ENCODE assay signal across 35 cellular contexts in genomic region chr5:4108690-4109089, GRCh38.
"Had no signal": no experiment of that assay in that cellular context is flagged by ENCODE, and none has a peak within 500 bp of the region (broad histone marks: within the 10 kb centered on the region; RNA-seq: fewer than 3 reads in every experiment).

No MANE protein-coding gene starts in this region.

- H3K4me3 ChIP-seq: MG63 had no signal

- DNase-seq: Karpas-422, Kasumi-1, KG1, MG63, MM.1S, MV-4-11, NCI-H1048, NCI-H1092, NCI-H1092 treated with DMSO at 0.1 percent for 48 hours, NCI-H1105, NCI-H1105 treated with DMSO at 0.1 percent for 48 hours, NCI-H1417, NCI-H1417 treated with DMSO at 0.1 percent for 48 hours, NCI-H1436, NCI-H1436 treated with DMSO at 0.1 percent for 48 hours, NCI-H146, NCI-H1694, NCI-H1694 treated with DMSO at 0.1 percent for 48 hours, NCI-H187, NCI-H187 treated with DMSO at 0.1 percent for 48 hours, NCI-H1930, NCI-H2029, NCI-H2029 treated with DMSO at 0.1 percent for 48 hours, NCI-H2081, NCI-H2081 treated with DMSO at 0.1 percent for 48 hours, NCI-H2107, NCI-H2171, NCI-H2171 treated with DMSO at 0.1 percent for 48 hours, NCI-H2227 treated with DMSO at 0.1 percent for 48 hours, NCI-H226, NCI-H345, NCI-H446, NCI-H446 treated with DMSO at 0.1 percent for 48 hours, NCI-H510A had no signal

- H3K27me3 ChIP-seq: MG63 had no signal

- H3K9ac ChIP-seq: KMS-11 had no signal

- H3K4me2 ChIP-seq: KMS-11 had no signal

- H3K27ac ChIP-seq: KMS-11 had no signal

- H3K9me3 ChIP-seq: MG63 had no signal

- H3K36me3 ChIP-seq: MG63 had no signal
